1 cellular context compared by ENCODE assay signal in genomic region chr17:75412455-75413317, GRCh38.
TF ChIP-seq lines count a peak whose summit lies in the region.

No MANE protein-coding gene starts in this region.

TF ChIP-seq in HEK293, 187 proteins besides CTCF, POLR2A, EP300 and RAD21 (continued from another document):
- TF ChIP-seq ZNF645 (tag by site-specific recombination; IDR thresholded peaks at IDR 0.05): no peak
- TF ChIP-seq RBAK (tag by site-specific recombination; IDR thresholded peaks at IDR 0.05): no peak
- TF ChIP-seq ZNF324 (tag by site-specific recombination; IDR thresholded peaks at IDR 0.05): no peak
- no peak for TF ChIP-seq PRDM2 (tag by site-specific recombination; IDR thresholded peaks at IDR 0.05; ENCODE audit: borderline replicate concordance)
- TF ChIP-seq SP7 (tag by site-specific recombination; IDR thresholded peaks at IDR 0.05): peak; percentile 77
- TF ChIP-seq ZNF366 (tag by site-specific recombination; conservative IDR thresholded peaks at IDR 0.05): peak; percentile 98
- TF ChIP-seq ZNF335 (tag by site-specific recombination; conservative IDR thresholded peaks at IDR 0.05): peak; percentile 61
- TF ChIP-seq PATZ1 (tag by site-specific recombination; IDR thresholded peaks at IDR 0.05): 0 out of 2 replicates have a peak, but pooled peaks have one; percentile 13
- peak; percentile 37; the same call in 1 of the 2 replicates for TF ChIP-seq ZNF10 (tag by site-specific recombination; IDR thresholded peaks at IDR 0.05)
TF ChIP-seq in HEK293: peak in this region for 20.
